In the genomic region with DNA sequence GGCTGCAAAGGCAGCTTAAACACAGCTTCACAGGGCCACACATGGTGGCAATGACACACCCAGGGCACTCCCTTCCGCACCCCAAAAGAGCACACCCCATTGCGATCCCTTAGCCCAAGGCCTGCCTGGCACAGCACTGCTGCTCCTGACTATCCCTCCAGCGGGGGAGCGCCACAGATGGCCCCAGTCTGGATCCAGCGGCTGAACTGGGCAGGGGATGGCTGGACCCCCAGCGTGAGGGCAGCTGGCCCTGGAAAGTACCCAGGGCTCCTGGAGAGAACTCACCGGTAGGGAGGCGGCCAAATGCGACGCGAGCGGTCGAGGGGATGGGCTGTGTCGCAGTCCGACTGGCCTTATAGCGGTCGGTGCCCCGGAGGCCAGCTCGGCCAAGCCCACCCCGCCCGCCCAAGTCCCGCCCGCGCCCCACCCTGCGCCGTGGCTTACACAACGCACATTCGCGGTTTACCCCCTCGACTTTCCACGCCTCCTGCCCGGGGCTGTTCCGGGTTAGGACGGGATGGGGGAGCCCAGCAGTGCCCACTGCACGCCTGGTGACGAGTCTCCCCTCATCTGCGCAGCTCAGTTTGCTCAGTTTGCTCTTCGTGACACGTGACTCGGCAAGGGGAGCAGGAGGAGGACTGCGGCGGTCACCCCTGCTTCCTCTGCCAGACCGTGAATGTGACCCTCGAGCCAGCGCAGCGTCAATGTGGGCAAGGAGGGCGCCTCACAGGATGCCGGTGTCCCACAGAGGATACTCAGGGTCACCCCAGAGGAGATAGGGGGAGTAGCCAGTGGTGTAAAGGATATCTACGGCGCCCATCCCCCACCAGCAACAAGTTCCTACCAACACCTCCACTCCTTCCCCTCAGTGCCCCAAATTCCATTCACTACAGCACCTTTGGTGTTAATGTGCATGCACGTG, we compare ENCODE assay signal across 8 cellular contexts. TPM values are rescaled to one million over a fixed set of nuclear protein-coding genes. Genes with fewer than 3 reads are reported as not detected.
A peak's percentile ranks its signal among the peaks of the same experiment; 100 is the strongest.
DNase-seq lines count a peak whose midpoint lies in the region; ATAC-seq lines count a peak whose summit lies in the region.

A gene (minus strand): TSS at position 328 of the 922 bp plus-strand sequence. CDS start 652 bp downstream, outside the sequence.

- H3K4me3 Mint-ChIP-seq in naive B cell, result peak within 1 kb of the TSS; percentile 90 to 97 (median 96)

- peaks cover 51 to 61% (median 59%) of the 10 kb centered on the region in 3 donors for H3K4me1 Mint-ChIP-seq in naive B cell

- H3K27me3 Mint-ChIP-seq in naive B cell, result no peaks in the 10 kb centered on the region

- H3K36me3 Mint-ChIP-seq in naive B cell, result peaks cover 0 to 7% of the 10 kb centered on the region in 2 donors

- ATAC-seq in HG02884 (IDR thresholded peaks at IDR 0.05; ENCODE audit: unreplicated experiment) (peak; percentile 45), naive B cell (ENCODE audit: low read depth in 2 of 2) (peak; percentile 72 to 76)

- DNase-seq in CMK (ENCODE audit: low read depth) (peak; percentile 94), RPMI8226 (peak; percentile 79), fibroblast of gingiva (ENCODE audit: low read depth) (peak; percentile 94), naive B cell (peak; percentile 53), UCSD-AML1 (lab: John Stamatoyannopoulos, UW; ENCODE audit: unreplicated experiment) (no peak)
- peak; percentile 74 for DNase-seq in activated T-helper 9 cell treated with anti-CD3 and anti-CD28 coated beads, Interleukin-2, amount 50 U/mL, for 16 hours (ENCODE audit: low read depth)
- peak; percentile 78 to 80 for DNase-seq in stimulated activated CD8-positive, alpha-beta memory T cell treated with anti-CD3 and anti-CD28 coated beads, Interleukin-7, amount 100 ng/mL, for 4 hours (ENCODE audit: low read depth in 2 of 2)

- H3K9me3 Mint-ChIP-seq in naive B cell, result no peaks in the 10 kb centered on the region

- H3K27ac Mint-ChIP-seq in naive B cell, result peak within 1 kb of the TSS; percentile 83 to 95 (median 93)

RNA-seq across cellular contexts. Expression of the gene that starts here (rescaled TPM):
- polyA plus RNA-seq in naive B cell (ENCODE audit: low read depth in 6 of 6), result 100 to 1,000 TPM; 131 to 239 (median 154) TPM
